In genomic region chr7:51140203-51140938, GRCh38 we compare ENCODE assay signal across 1 cellular context.
TF ChIP-seq lines count a peak whose summit lies in the region.

No MANE protein-coding gene starts in this region.

TF ChIP-seq in GM23338, 12 proteins besides CTCF, POLR2A, EP300 and RAD21 (continued from another document):
- TF ChIP-seq REST (IDR thresholded peaks at IDR 0.05; ENCODE audit: unreplicated experiment) (no peak), ZNF462 (CRISPR knock-in tag; IDR thresholded peaks at IDR 0.05) (no peak), ZNF331 (CRISPR knock-in tag; IDR thresholded peaks at IDR 0.05; ENCODE audit: low read depth) (no peak), ETS1 (IDR thresholded peaks at IDR 0.05) (no peak), JUNB (IDR thresholded peaks at IDR 0.05; ENCODE audit: unreplicated experiment) (no peak), ZNF114 (CRISPR knock-in tag; IDR thresholded peaks at IDR 0.05) (no peak), EZH2 (IDR thresholded peaks at IDR 0.05; ENCODE audit: low read depth, unreplicated experiment) (no peak), STAT1 (IDR thresholded peaks at IDR 0.05; ENCODE audit: unreplicated experiment) (no peak), CREB1 (CRISPR knock-in tag; IDR thresholded peaks at IDR 0.05; ENCODE audit: low read depth) (no peak), POLR2AphosphoS5 (IDR thresholded peaks at IDR 0.05; ENCODE audit: low read depth) (no peak), EZH2phosphoT487 (IDR thresholded peaks at IDR 0.05; ENCODE audit: unreplicated experiment) (no peak)
